ENCODE assay signal across 8 cellular contexts in genomic region chr10:102673961-102674511, GRCh38. TPM values are rescaled to one million over a fixed set of nuclear protein-coding genes. Genes with fewer than 3 reads are reported as not detected.
DNase-seq lines count a peak whose midpoint lies in the region; ATAC-seq and TF ChIP-seq lines count a peak whose summit lies in the region.

No MANE protein-coding gene starts in this region.

- H3K4me1 ChIP-seq in BLaER1, result peaks cover 95% of the 10 kb centered on the region

- no peaks in the 10 kb centered on the region for H3K9me3 Mint-ChIP-seq in activated CD4-positive, alpha-beta T cell treated with anti-CD3 and anti-CD28 coated beads for 36 hours (ENCODE audit: low read depth)

- TF ChIP-seq CTCF in choroid plexus epithelial cell (conservative IDR thresholded peaks at IDR 0.05; ENCODE audit: low read depth, low read length), result no peak

- H3K27ac Mint-ChIP-seq in activated CD4-positive, alpha-beta T cell treated with anti-CD3 and anti-CD28 coated beads for 36 hours, result peak overlapping the region; percentile 55

- intact Hi-C loops in activated CD4-positive, alpha-beta T cell treated with anti-CD3 and anti-CD28 coated beads for 36 hours (cut with DNase I, micrococcal nuclease), result loop anchor here (1.0 to 2.0 kb wide), 3 partner anchors 28 to 69 kb away; partner anchors contain the start of genes ARL3 (in 1 of the 2), SFXN2 (in 1 of the 2) and WBP1L (in 1 of the 2)

- DNase-seq in HT1080 (ENCODE audit: low read depth), result peak; percentile 44
- peak; percentile 81 for DNase-seq in activated CD4-positive, alpha-beta T cell treated with anti-CD3 and anti-CD28 coated beads for 36 hours
- DNase-seq in choroid plexus epithelial cell (ENCODE audit: low read depth), result peak; percentile 92
- peak; percentile 92 for DNase-seq in left kidney (ENCODE audit: low read depth, low spot score)
- peak; percentile 30 to 32 for DNase-seq in stimulated activated CD4-positive, alpha-beta T cell treated with anti-CD3 and anti-CD28 coated beads, Interleukin-15, amount 100 ng/mL, for 1 hour (ENCODE audit: low read depth in 1 of 2, low spot score in 1 of 2)
- no peak for DNase-seq in NCI-H524 treated with DMSO at 0.1 percent for 48 hours (lab: John Stamatoyannopoulos, UW)
- no peak for DNase-seq in NCI-H146 (lab: John Stamatoyannopoulos, UW)

- H3K27me3 Mint-ChIP-seq in activated CD4-positive, alpha-beta T cell treated with anti-CD3 and anti-CD28 coated beads for 36 hours, result no peaks in the 10 kb centered on the region

- no peaks in the 10 kb centered on the region for H3K27me3 ChIP-seq in BLaER1

- POLR2A ChIA-PET in activated CD4-positive, alpha-beta T cell treated with anti-CD3 and anti-CD28 coated beads for 36 hours (lab: Charles Lee), result interaction anchor here (0.9 to 1.2 kb wide), 2 partner anchors 28 to 34 kb away, joined by 5 read pairs; no protein-coding TSS in a partner anchor

- H3K36me3 Mint-ChIP-seq in activated CD4-positive, alpha-beta T cell treated with anti-CD3 and anti-CD28 coated beads for 36 hours (ENCODE audit: low read depth), result no peaks in the 10 kb centered on the region

- peak; percentile 93 for ATAC-seq in activated CD4-positive, alpha-beta T cell treated with anti-CD3 and anti-CD28 coated beads for 36 hours

- H3K9ac ChIP-seq in BLaER1, result peak overlapping the region; percentile 68

- H3K4me1 Mint-ChIP-seq in activated CD4-positive, alpha-beta T cell treated with anti-CD3 and anti-CD28 coated beads for 36 hours, result peaks cover 43% of the 10 kb centered on the region

- H3K27ac ChIP-seq in BLaER1, result peak overlapping the region; percentile 82

- CTCF ChIA-PET in activated CD4-positive, alpha-beta T cell treated with anti-CD3 and anti-CD28 coated beads for 36 hours (lab: Charles Lee), result interaction anchor here (0.7 to 3.9 kb wide), 10 partner anchors 10 to 442 kb away, joined by 3 to 22 read pairs (median 3); partner anchors contain the start of genes ARL3 and TRIM8

- H3K4me2 ChIP-seq in BLaER1, result peak overlapping the region; percentile 94

- peak overlapping the region; percentile 63 for H3K4me3 Mint-ChIP-seq in activated CD4-positive, alpha-beta T cell treated with anti-CD3 and anti-CD28 coated beads for 36 hours

- H3K9me3 ChIP-seq in BLaER1, result no peaks in the 10 kb centered on the region

- H3K36me3 ChIP-seq in BLaER1, result no peaks in the 10 kb centered on the region

- no peaks in the 10 kb centered on the region for H4K20me1 ChIP-seq in BLaER1

- H3K4me3 ChIP-seq in BLaER1 (peak overlapping the region; percentile 64), choroid plexus epithelial cell (ENCODE audit: low read depth, low read length) (peak overlapping the region; percentile 49)

RNA-seq across cellular contexts. Expression of gene TRIM8, which starts 29.8 kb away (rescaled TPM):
- total RNA-seq in HT1080 (2014; rRNA removed; shearing (Covaris generic)), result 104 and 117 TPM in 2 replicates
- polyA plus RNA-seq in HT1080 (2015; cell fraction: cytosol; rRNA removed), result 188 and 198 TPM in 2 replicates
- 106 and 115 TPM in 2 replicates for polyA plus RNA-seq in HT1080 (2015; cell fraction: nucleus; rRNA removed)
- total RNA-seq in activated CD4-positive, alpha-beta T cell treated with anti-CD3 and anti-CD28 coated beads for 36 hours, result 10 to 100 TPM; 37.8 to 39.1 TPM

RNA-seq across cellular contexts. Expression of gene ARL3, which starts 40.2 kb away (rescaled TPM):
- 5.4 and 5.6 TPM in 2 replicates for total RNA-seq in HT1080 (2014; rRNA removed; shearing (Covaris generic))
- 4.6 TPM in 2 replicates for polyA plus RNA-seq in HT1080 (2015; cell fraction: cytosol; rRNA removed)
- 2.3 and 3.2 TPM in 2 replicates for polyA plus RNA-seq in HT1080 (2015; cell fraction: nucleus; rRNA removed)
- 1 to 10 TPM; 6.4 to 6.9 TPM for total RNA-seq in activated CD4-positive, alpha-beta T cell treated with anti-CD3 and anti-CD28 coated beads for 36 hours

RNA-seq across cellular contexts. Expression of gene SFXN2, which starts 40.4 kb away (rescaled TPM):
- 18.8 and 18.9 TPM in 2 replicates for total RNA-seq in HT1080 (2014; rRNA removed; shearing (Covaris generic))
- 7.2 and 9.4 TPM in 2 replicates for polyA plus RNA-seq in HT1080 (2015; cell fraction: cytosol; rRNA removed)
- polyA plus RNA-seq in HT1080 (2015; cell fraction: nucleus; rRNA removed), result 18.3 and 21.1 TPM in 2 replicates
- total RNA-seq in activated CD4-positive, alpha-beta T cell treated with anti-CD3 and anti-CD28 coated beads for 36 hours, result 10 to 100 TPM; 18.2 to 20.7 TPM

Comparison
In these comparisons a context has a peak if more than half of its experiments do, and no peak if none do; other contexts are left out.
1. DNase-seq: peak in HT1080 (single experiment), activated CD4-positive, alpha-beta T cell treated with anti-CD3 and anti-CD28 coated beads for 36 hours (single experiment), choroid plexus epithelial cell (single experiment), left kidney (single experiment) and stimulated activated CD4-positive, alpha-beta T cell treated with anti-CD3 and anti-CD28 coated beads, Interleukin-15, amount 100 ng/mL, for 1 hour (2 of 2); none in NCI-H524 treated with DMSO at 0.1 percent for 48 hours (single experiment) and NCI-H146 (single experiment).